In the genomic region with DNA sequence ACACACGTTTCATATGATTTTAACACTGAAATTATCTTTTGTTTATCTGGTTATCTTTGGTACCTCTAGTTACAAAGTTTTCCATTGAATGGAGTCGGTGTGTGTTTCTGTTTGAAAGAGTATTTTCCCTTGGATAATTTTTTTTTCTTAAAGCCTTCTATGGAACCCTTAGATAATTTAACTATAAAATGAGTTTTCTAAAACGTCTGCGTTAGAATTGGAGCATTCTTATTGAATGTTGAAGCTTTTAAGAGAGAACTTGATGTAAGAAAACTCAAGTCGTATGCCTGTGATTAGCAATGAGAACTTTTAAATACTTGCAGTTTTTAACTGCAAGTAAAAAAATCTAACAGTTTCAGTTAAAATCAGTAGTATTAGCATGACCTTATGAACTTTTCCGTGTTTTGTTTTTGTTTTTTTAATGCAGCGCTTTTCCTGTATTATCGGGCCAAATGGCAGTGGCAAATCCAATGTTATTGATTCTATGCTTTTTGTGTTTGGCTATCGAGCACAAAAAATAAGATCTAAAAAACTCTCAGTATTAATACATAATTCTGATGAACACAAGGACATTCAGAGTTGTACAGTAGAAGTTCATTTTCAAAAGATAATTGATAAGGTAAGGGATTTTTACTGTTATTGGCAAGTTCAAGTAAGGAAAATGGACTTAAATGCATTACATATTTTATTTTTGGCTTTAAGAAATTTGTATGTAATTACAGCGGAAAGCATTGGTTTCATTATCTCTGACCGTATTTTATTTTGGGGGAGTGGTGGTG, we compare ENCODE assay signal across 8 cellular contexts. TPM values are rescaled to one million over a fixed set of nuclear protein-coding genes. Genes with fewer than 3 reads are reported as not detected.
DNase-seq lines count a peak whose midpoint lies in the region; ATAC-seq and TF ChIP-seq lines count a peak whose summit lies in the region.

No MANE protein-coding gene starts in this region.

- peak overlapping the region; percentile 99 for H3K27ac Mint-ChIP-seq in Caco-2 (ENCODE audit: unreplicated experiment)
- H3K27ac Mint-ChIP-seq in natural killer cell treated with Interleukin-12 subunit alpha and Interleukin-12 subunit beta and Interleukin-15 and Interleukin-18, amount 100 ng/mL, for 72 hours, result peak overlapping the region; percentile 85 to 100

- no peak for TF ChIP-seq CTCF in Caco-2 (IDR thresholded peaks at IDR 0.05; ENCODE audit: insufficient read depth in 1 of 2, low read depth in 1 of 2, low read length in 1 of 2, severe bottlenecking in 1 of 2, unreplicated experiment in 1 of 2)
- TF ChIP-seq CTCF in LNCaP clone FGC (IDR thresholded peaks at IDR 0.05; ENCODE audit: control insufficient read depth, extremely low read depth, insufficient read depth), result no peak
- no peak for TF ChIP-seq CTCF in coronary artery (IDR thresholded peaks at IDR 0.05)

- peaks cover under 1% of the 10 kb centered on the region for H3K4me1 Mint-ChIP-seq in Caco-2 (ENCODE audit: low read depth, unreplicated experiment)
- H3K4me1 Mint-ChIP-seq in natural killer cell treated with Interleukin-12 subunit alpha and Interleukin-12 subunit beta and Interleukin-15 and Interleukin-18, amount 100 ng/mL, for 72 hours (ENCODE audit: low read depth in 2 of 2), result peaks cover 36 to 60% of the 10 kb centered on the region in 2 donors

- H3K36me3 ChIP-seq in Caco-2 (ENCODE audit: control insufficient read depth, insufficient read depth, low read length), result no peaks in the 10 kb centered on the region

- H3K4me3 Mint-ChIP-seq in Caco-2 (ENCODE audit: unreplicated experiment), result peak overlapping the region; percentile 97
- H3K4me3 Mint-ChIP-seq in natural killer cell treated with Interleukin-12 subunit alpha and Interleukin-12 subunit beta and Interleukin-15 and Interleukin-18, amount 100 ng/mL, for 72 hours, result peak overlapping the region; percentile 95

- H3K9me3 Mint-ChIP-seq in Caco-2 (ENCODE audit: unreplicated experiment), result no peaks in the 10 kb centered on the region
- H3K9me3 Mint-ChIP-seq in natural killer cell treated with Interleukin-12 subunit alpha and Interleukin-12 subunit beta and Interleukin-15 and Interleukin-18, amount 100 ng/mL, for 72 hours, result no peaks in the 10 kb centered on the region

- no TSS peak for BruUV-seq in Caco-2 (replicated peaks; lab: Mats Ljungman, UMichigan)

- POLR2A ChIA-PET in Caco-2 (lab: Charles Lee), result no interaction called here

- H3K27ac ChIP-seq in coronary artery, result peak overlapping the region; percentile 85 to 95

- no peaks in the 10 kb centered on the region for H3K27me3 Mint-ChIP-seq in Caco-2 (ENCODE audit: insufficient read depth, unreplicated experiment)
- H3K27me3 Mint-ChIP-seq in natural killer cell treated with Interleukin-12 subunit alpha and Interleukin-12 subunit beta and Interleukin-15 and Interleukin-18, amount 100 ng/mL, for 72 hours, result no peaks in the 10 kb centered on the region

- CTCF ChIA-PET in Caco-2 (lab: Charles Lee), result interaction anchor here (0.7 kb wide), 1 partner anchor 1132 kb away, joined by 9 read pairs; no protein-coding TSS in a partner anchor

- H3K36me3 Mint-ChIP-seq in Caco-2 (ENCODE audit: insufficient read depth, unreplicated experiment), result peaks cover 59% of the 10 kb centered on the region
- H3K36me3 Mint-ChIP-seq in natural killer cell treated with Interleukin-12 subunit alpha and Interleukin-12 subunit beta and Interleukin-15 and Interleukin-18, amount 100 ng/mL, for 72 hours, result peaks cover 24% of the 10 kb centered on the region

- peaks cover 10% of the 10 kb centered on the region for H3K4me1 ChIP-seq in Caco-2

- H3K9me3 ChIP-seq in Caco-2, result no peaks in the 10 kb centered on the region

- H3K4me3 ChIP-seq in Caco-2 (ENCODE audit: low read depth, low read length) (no peak overlapping the region; the same call in none of the 2 replicates), LNCaP clone FGC (ENCODE audit: low read depth, low read length) (peak overlapping the region; percentile 93), coronary artery (peak overlapping the region; percentile 91)

- intact Hi-C loops in Caco-2 (cut with micrococcal nuclease; ENCODE audit: unreplicated experiment) (no loop called here), posterior vena cava (cut with DNase I) (no loop called here)

- no peak for DNase-seq in Caco-2
- DNase-seq in LNCaP clone FGC (ENCODE audit: low read depth), result no peak
- no peak for DNase-seq in coronary artery (ENCODE audit: low spot score)
- DNase-seq in natural killer cell treated with Interleukin-12 subunit alpha and Interleukin-12 subunit beta and Interleukin-15 and Interleukin-18, amount 100 ng/mL, for 72 hours (ENCODE audit: low spot score), result no peak
- DNase-seq in SK-N-DZ (ENCODE audit: low spot score), result no peak
- DNase-seq in stimulated activated CD4-positive, alpha-beta T cell treated with anti-CD3 and anti-CD28 coated beads, Interleukin-15, amount 100 ng/mL, for 24 hours, result no peak
- DNase-seq in posterior vena cava (ENCODE audit: low spot score), result no peak

- ATAC-seq in natural killer cell treated with Interleukin-12 subunit alpha and Interleukin-12 subunit beta and Interleukin-15 and Interleukin-18, amount 100 ng/mL, for 72 hours, result no peak
- ATAC-seq in HG03565 (IDR thresholded peaks at IDR 0.05; ENCODE audit: unreplicated experiment), result no peak

- no peaks in the 10 kb centered on the region for H3K27me3 ChIP-seq in Caco-2 (replicated peaks; ENCODE audit: control insufficient read depth, insufficient read depth, low read length)

RNA-seq across cellular contexts. Expression of a gene that starts 3.0 kb away (rescaled TPM):
- total RNA-seq in Caco-2 (2022), result 133 and 136 TPM in 2 replicates
- total RNA-seq in natural killer cell treated with Interleukin-12 subunit alpha and Interleukin-12 subunit beta and Interleukin-15 and Interleukin-18, amount 100 ng/mL, for 72 hours, result 100 to 1,000 TPM; 118 to 201 TPM
- 141 and 166 TPM in 2 replicates for polyA plus RNA-seq in SK-N-DZ (2014; cell fraction: cytosol; rRNA removed)
- polyA plus RNA-seq in SK-N-DZ (2014; cell fraction: nucleus; rRNA removed), result 588 and 755 TPM in 2 replicates
- total RNA-seq in posterior vena cava, result 10 to 100 TPM; 21.5 to 23.2 TPM

RNA-seq across cellular contexts. Expression of a gene that starts 3.4 kb away (rescaled TPM):
- 19.3 and 24.9 TPM in 2 replicates for total RNA-seq in Caco-2 (2022)
- 10 to 100 TPM; 15.7 to 25.7 TPM for total RNA-seq in natural killer cell treated with Interleukin-12 subunit alpha and Interleukin-12 subunit beta and Interleukin-15 and Interleukin-18, amount 100 ng/mL, for 72 hours
- 81.4 and 88.5 TPM in 2 replicates for polyA plus RNA-seq in SK-N-DZ (2014; cell fraction: cytosol; rRNA removed)
- 127 and 130 TPM in 2 replicates for polyA plus RNA-seq in SK-N-DZ (2014; cell fraction: nucleus; rRNA removed)
- 10 to 100 TPM; 19.4 to 20.0 TPM for total RNA-seq in posterior vena cava

RNA-seq across cellular contexts. Expression of a gene that starts 47.1 kb away (rescaled TPM):
- total RNA-seq in Caco-2 (2022), result 3.8 and 4.5 TPM in 2 replicates
- 10 to 100 TPM; 22.6 to 30.5 TPM for total RNA-seq in natural killer cell treated with Interleukin-12 subunit alpha and Interleukin-12 subunit beta and Interleukin-15 and Interleukin-18, amount 100 ng/mL, for 72 hours
- 11.7 and 12.6 TPM in 2 replicates for polyA plus RNA-seq in SK-N-DZ (2014; cell fraction: cytosol; rRNA removed)
- 5.3 and 6.9 TPM in 2 replicates for polyA plus RNA-seq in SK-N-DZ (2014; cell fraction: nucleus; rRNA removed)
- total RNA-seq in posterior vena cava, result 1 to 10 TPM in 1 of 2 donors, under 1 TPM in 1; 0.97 to 2.4 TPM
